Comparison of ENCODE assay signal across 8 cellular contexts in genomic region chr20:62065669-62066338, GRCh38. TPM values are rescaled to one million over a fixed set of nuclear protein-coding genes. Genes with fewer than 3 reads are reported as not detected.
DNase-seq lines count a peak whose midpoint lies in the region; ATAC-seq and FAIRE-seq lines count a peak whose summit lies in the region.

TSS of gene TAF4 (minus strand) at chr20:62065881. CDS start at chr20:62065810, 71 bp downstream.

- no peaks in the 10 kb centered on the region for H3K9me3 Mint-ChIP-seq in activated CD8-positive, alpha-beta T cell treated with anti-CD3 and anti-CD28 coated beads, Interleukin-2, amount 10 ng/mL, durations not matched to agents 7 days and 5 days (ENCODE audit: insufficient read depth)

- H3K27me3 ChIP-seq in BLaER1, result no peaks in the 10 kb centered on the region

- peak; percentile 100 for DNase-seq in GM19239 (ENCODE audit: insufficient read length, low spot score)
- DNase-seq in NCI-H774 (lab: John Stamatoyannopoulos, UW), result peak; percentile 69
- peak; percentile 78 for DNase-seq in activated CD8-positive, alpha-beta T cell treated with anti-CD3 and anti-CD28 coated beads, Interleukin-2, amount 10 ng/mL, durations not matched to agents 7 days and 5 days
- peak; percentile 73 for DNase-seq in effector CD4-positive, alpha-beta T cell
- peak; percentile 77 for DNase-seq in medulla oblongata (ENCODE audit: extremely low spot score)
- peak; percentile 61 for DNase-seq in stimulated activated CD8-positive, alpha-beta memory T cell treated with anti-CD3 and anti-CD28 coated beads, Interleukin-12 subunit alpha, Interleukin-12 subunit beta, amount 100 ng/mL, for 1 hour (ENCODE audit: low read depth)

- peaks cover 3% of the 10 kb centered on the region for H3K27me3 Mint-ChIP-seq in activated CD8-positive, alpha-beta T cell treated with anti-CD3 and anti-CD28 coated beads, Interleukin-2, amount 10 ng/mL, durations not matched to agents 7 days and 5 days (ENCODE audit: low read depth)

- peaks cover 15% of the 10 kb centered on the region for H3K36me3 Mint-ChIP-seq in activated CD8-positive, alpha-beta T cell treated with anti-CD3 and anti-CD28 coated beads, Interleukin-2, amount 10 ng/mL, durations not matched to agents 7 days and 5 days (ENCODE audit: low read depth)

- peak within 1 kb of the TSS; percentile 96 for H3K4me3 ChIP-seq in BLaER1

- H3K4me1 ChIP-seq in BLaER1, result peaks cover 69% of the 10 kb centered on the region

- CTCF ChIA-PET in activated CD8-positive, alpha-beta T cell treated with anti-CD3 and anti-CD28 coated beads, Interleukin-2, amount 10 ng/mL, durations not matched to agents 7 days and 5 days (lab: Charles Lee), result interaction anchor here (1.2 to 1.4 kb wide), 3 partner anchors 56 to 70 kb away, joined by 3 to 5 read pairs (median 3); no protein-coding TSS in a partner anchor

- peak within 1 kb of the TSS; percentile 100 for H3K4me2 ChIP-seq in BLaER1

- POLR2A ChIA-PET in activated CD8-positive, alpha-beta T cell treated with anti-CD3 and anti-CD28 coated beads, Interleukin-2, amount 10 ng/mL, durations not matched to agents 7 days and 5 days (lab: Charles Lee), result interaction anchor here (0.7 to 4.4 kb wide), 7 partner anchors 47 to 79 kb away, joined by 4 to 19 read pairs (median 7); partner anchors contain the start of genes LSM14B, PSMA7 and SS18L1

- H3K9me3 ChIP-seq in BLaER1, result 0 out of 2 replicates have a peak, but pooled peaks cover 3% of the 10 kb centered on the region

- H4K20me1 ChIP-seq in BLaER1, result peaks cover 38% of the 10 kb centered on the region

- no peak for FAIRE-seq in GM19239 (lab: Jason Lieb, UNC)

- H3K36me3 ChIP-seq in BLaER1, result peaks cover 13% of the 10 kb centered on the region

- H3K4me1 Mint-ChIP-seq in activated CD8-positive, alpha-beta T cell treated with anti-CD3 and anti-CD28 coated beads, Interleukin-2, amount 10 ng/mL, durations not matched to agents 7 days and 5 days (ENCODE audit: low read depth), result peaks cover 36% of the 10 kb centered on the region

- H3K27ac ChIP-seq in BLaER1, result peak within 1 kb of the TSS; percentile 99

- peak; percentile 64 for ATAC-seq in HG03442 (IDR thresholded peaks at IDR 0.05; ENCODE audit: unreplicated experiment)
- ATAC-seq in activated CD8-positive, alpha-beta T cell treated with anti-CD3 and anti-CD28 coated beads, Interleukin-2, amount 10 ng/mL, durations not matched to agents 7 days and 5 days, result peak; percentile 83

- peak within 1 kb of the TSS; percentile 81 for H3K4me3 Mint-ChIP-seq in activated CD8-positive, alpha-beta T cell treated with anti-CD3 and anti-CD28 coated beads, Interleukin-2, amount 10 ng/mL, durations not matched to agents 7 days and 5 days

- H3K9ac ChIP-seq in BLaER1, result peak within 1 kb of the TSS; percentile 98

- H3K27ac Mint-ChIP-seq in activated CD8-positive, alpha-beta T cell treated with anti-CD3 and anti-CD28 coated beads, Interleukin-2, amount 10 ng/mL, durations not matched to agents 7 days and 5 days, result peak within 1 kb of the TSS; percentile 86

RNA-seq across cellular contexts. Expression of gene TAF4, which starts in this region (rescaled TPM):
- 10 to 100 TPM; 24.0 to 24.1 TPM for total RNA-seq in activated CD8-positive, alpha-beta T cell treated with anti-CD3 and anti-CD28 coated beads, Interleukin-2, amount 10 ng/mL, durations not matched to agents 7 days and 5 days

Comparison
In these comparisons a context has a peak if more than half of its experiments do, and no peak if none do; other contexts are left out.
1. Peak in every context shown above with its lines: DNase-seq, ATAC-seq, H3K4me3 ChIP-seq and H3K27ac ChIP-seq.